Comparison of ENCODE assay signal across 1 cellular context in the genomic region with DNA sequence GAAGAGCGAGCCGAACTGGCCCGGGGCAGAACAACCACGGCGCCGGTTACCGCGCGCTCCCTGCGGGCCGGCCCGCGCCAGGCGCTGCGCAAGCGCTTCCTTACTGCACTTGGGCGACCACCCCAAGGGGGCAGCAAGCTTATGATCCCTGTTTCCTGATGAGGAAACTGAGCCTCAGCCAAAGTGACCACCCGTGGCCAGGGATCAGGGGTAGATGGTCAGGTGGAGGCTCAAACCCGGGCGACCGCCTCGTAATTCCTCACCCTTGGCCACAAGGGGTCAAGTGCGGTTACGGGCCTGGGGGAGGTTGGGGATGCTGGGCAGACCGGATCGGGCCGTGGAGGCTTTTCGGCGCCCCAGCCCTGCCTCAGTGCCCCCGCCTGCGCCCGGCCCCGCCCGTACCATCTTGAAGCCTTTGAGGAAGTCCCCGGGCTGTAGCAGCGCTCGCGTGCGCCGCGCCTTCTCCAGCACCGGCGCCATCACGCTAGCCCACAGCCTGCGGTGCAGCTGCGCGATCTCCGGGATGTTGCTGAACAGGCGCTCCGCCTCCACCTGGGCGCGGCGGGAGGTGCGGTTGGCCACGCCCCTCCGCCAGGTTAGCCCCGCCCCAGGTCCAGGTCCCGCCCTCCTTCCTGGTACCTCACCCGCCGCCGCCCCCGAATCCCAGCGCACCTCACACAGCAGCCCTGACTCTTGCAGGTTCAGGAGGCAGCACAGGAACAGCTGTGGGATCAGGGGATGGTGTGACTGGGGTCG.
TF ChIP-seq lines count a peak whose summit lies in the region.

No MANE protein-coding gene starts in this region.

TF ChIP-seq in K562, 482 proteins besides CTCF, POLR2A, EP300 and RAD21 (continues in another document):
- TF ChIP-seq PCBP1 (IDR thresholded peaks at IDR 0.05; ENCODE audit: low read depth, low read length, poor library complexity, severe bottlenecking) (peak; percentile 28), ELF2 (CRISPR knock-in tag; IDR thresholded peaks at IDR 0.05) (no peak), DACH1 (IDR thresholded peaks at IDR 0.05; ENCODE audit: partially characterized antibody) (no peak), MCM7 (IDR thresholded peaks at IDR 0.05) (no peak), CBX5 (IDR thresholded peaks at IDR 0.05; ENCODE audit: borderline replicate concordance, low read depth) (no peak), GTF2A2 (tag; IDR thresholded peaks at IDR 0.05) (no peak), ZNF197 (CRISPR knock-in tag; IDR thresholded peaks at IDR 0.05; ENCODE audit: low read depth) (no peak), SP2 (IDR thresholded peaks at IDR 0.05; ENCODE audit: extremely low read depth, low read depth, low read length, poor library complexity, severe bottlenecking) (no peak), FOSL1 (tag; conservative IDR thresholded peaks at IDR 0.05) (no peak), CBFB (CRISPR knock-in tag; IDR thresholded peaks at IDR 0.05) (no peak), HDAC6 (IDR thresholded peaks at IDR 0.05; ENCODE audit: low read depth, low read length) (peak; percentile 82; the same call in 1 of the 2 replicates), SPI1 (IDR thresholded peaks at IDR 0.05; ENCODE audit: borderline replicate concordance, low read depth, low read length) (peak; percentile 49; the same call in 1 of the 2 replicates), CCNT2 (IDR thresholded peaks at IDR 0.05; ENCODE audit: borderline replicate concordance, extremely low read depth, insufficient read length, low read depth, low read length) (no peak), STAT5A (IDR thresholded peaks at IDR 0.05; ENCODE audit: borderline replicate concordance, low read length) (no peak), FOXP1 (CRISPR knock-in tag; IDR thresholded peaks at IDR 0.05) (no peak), TBL1XR1 (IDR thresholded peaks at IDR 0.05; ENCODE audit: low read length in 2 of 2) (no peak), HNRNPLL (IDR thresholded peaks at IDR 0.05; ENCODE audit: low read depth, low read length, poor library complexity, severe bottlenecking) (peak; percentile 61), FOXM1 (IDR thresholded peaks at IDR 0.05; ENCODE audit: low read depth) (no peak), FOXM1 (CRISPR knock-in tag; IDR thresholded peaks at IDR 0.05; ENCODE audit: low read depth) (no peak), POLR2AphosphoS2 (IDR thresholded peaks at IDR 0.05; ENCODE audit: low read length) (no peak), ZNF75A (CRISPR knock-in tag; IDR thresholded peaks at IDR 0.05) (no peak), PHF8 (IDR thresholded peaks at IDR 0.05; ENCODE audit: borderline replicate concordance, low read length) (no peak), SMAD1 (IDR thresholded peaks at IDR 0.05; ENCODE audit: low read depth, low read length, partially characterized antibody) (no peak), HIVEP1 (CRISPR knock-in tag; IDR thresholded peaks at IDR 0.05) (no peak), ZNF586 (CRISPR knock-in tag; conservative IDR thresholded peaks at IDR 0.05) (no peak), CTBP1 (IDR thresholded peaks at IDR 0.05; ENCODE audit: borderline replicate concordance) (peak; percentile 48; the same call in 1 of the 2 replicates)
- TF ChIP-seq, protein P1, sequence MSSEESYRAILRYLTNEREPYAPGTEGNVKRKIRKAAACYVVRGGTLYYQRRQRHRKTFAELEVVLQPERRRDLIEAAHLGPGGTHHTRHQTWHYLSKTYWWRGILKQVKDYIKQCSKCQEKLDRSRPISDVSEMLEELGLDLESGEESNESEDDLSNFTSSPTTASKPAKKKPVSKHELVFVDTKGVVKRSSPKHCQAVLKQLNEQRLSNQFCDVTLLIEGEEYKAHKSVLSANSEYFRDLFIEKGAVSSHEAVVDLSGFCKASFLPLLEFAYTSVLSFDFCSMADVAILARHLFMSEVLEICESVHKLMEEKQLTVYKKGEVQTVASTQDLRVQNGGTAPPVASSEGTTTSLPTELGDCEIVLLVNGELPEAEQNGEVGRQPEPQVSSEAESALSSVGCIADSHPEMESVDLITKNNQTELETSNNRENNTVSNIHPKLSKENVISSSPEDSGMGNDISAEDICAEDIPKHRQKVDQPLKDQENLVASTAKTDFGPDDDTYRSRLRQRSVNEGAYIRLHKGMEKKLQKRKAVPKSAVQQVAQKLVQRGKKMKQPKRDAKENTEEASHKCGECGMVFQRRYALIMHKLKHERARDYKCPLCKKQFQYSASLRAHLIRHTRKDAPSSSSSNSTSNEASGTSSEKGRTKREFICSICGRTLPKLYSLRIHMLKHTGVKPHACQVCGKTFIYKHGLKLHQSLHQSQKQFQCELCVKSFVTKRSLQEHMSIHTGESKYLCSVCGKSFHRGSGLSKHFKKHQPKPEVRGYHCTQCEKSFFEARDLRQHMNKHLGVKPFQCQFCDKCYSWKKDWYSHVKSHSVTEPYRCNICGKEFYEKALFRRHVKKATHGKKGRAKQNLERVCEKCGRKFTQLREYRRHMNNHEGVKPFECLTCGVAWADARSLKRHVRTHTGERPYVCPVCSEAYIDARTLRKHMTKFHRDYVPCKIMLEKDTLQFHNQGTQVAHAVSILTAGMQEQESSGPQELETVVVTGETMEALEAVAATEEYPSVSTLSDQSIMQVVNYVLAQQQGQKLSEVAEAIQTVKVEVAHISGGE (CRISPR knock-in tag; IDR thresholded peaks at IDR 0.05) = no peak
- TF ChIP-seq, protein P2, sequence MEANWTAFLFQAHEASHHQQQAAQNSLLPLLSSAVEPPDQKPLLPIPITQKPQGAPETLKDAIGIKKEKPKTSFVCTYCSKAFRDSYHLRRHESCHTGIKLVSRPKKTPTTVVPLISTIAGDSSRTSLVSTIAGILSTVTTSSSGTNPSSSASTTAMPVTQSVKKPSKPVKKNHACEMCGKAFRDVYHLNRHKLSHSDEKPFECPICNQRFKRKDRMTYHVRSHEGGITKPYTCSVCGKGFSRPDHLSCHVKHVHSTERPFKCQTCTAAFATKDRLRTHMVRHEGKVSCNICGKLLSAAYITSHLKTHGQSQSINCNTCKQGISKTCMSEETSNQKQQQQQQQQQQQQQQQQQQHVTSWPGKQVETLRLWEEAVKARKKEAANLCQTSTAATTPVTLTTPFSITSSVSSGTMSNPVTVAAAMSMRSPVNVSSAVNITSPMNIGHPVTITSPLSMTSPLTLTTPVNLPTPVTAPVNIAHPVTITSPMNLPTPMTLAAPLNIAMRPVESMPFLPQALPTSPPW (CRISPR knock-in tag; IDR thresholded peaks at IDR 0.05) = no peak; the same call in 1 of the 2 replicates
- TF ChIP-seq, protein P3, sequence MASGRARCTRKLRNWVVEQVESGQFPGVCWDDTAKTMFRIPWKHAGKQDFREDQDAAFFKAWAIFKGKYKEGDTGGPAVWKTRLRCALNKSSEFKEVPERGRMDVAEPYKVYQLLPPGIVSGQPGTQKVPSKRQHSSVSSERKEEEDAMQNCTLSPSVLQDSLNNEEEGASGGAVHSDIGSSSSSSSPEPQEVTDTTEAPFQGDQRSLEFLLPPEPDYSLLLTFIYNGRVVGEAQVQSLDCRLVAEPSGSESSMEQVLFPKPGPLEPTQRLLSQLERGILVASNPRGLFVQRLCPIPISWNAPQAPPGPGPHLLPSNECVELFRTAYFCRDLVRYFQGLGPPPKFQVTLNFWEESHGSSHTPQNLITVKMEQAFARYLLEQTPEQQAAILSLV (tag; IDR thresholded peaks at IDR 0.05) = no peak
- TF ChIP-seq, protein P4, sequence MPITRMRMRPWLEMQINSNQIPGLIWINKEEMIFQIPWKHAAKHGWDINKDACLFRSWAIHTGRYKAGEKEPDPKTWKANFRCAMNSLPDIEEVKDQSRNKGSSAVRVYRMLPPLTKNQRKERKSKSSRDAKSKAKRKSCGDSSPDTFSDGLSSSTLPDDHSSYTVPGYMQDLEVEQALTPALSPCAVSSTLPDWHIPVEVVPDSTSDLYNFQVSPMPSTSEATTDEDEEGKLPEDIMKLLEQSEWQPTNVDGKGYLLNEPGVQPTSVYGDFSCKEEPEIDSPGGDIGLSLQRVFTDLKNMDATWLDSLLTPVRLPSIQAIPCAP (CRISPR knock-in tag; IDR thresholded peaks at IDR 0.05; ENCODE audit: borderline replicate concordance) = no peak
- TF ChIP-seq, protein P5, sequence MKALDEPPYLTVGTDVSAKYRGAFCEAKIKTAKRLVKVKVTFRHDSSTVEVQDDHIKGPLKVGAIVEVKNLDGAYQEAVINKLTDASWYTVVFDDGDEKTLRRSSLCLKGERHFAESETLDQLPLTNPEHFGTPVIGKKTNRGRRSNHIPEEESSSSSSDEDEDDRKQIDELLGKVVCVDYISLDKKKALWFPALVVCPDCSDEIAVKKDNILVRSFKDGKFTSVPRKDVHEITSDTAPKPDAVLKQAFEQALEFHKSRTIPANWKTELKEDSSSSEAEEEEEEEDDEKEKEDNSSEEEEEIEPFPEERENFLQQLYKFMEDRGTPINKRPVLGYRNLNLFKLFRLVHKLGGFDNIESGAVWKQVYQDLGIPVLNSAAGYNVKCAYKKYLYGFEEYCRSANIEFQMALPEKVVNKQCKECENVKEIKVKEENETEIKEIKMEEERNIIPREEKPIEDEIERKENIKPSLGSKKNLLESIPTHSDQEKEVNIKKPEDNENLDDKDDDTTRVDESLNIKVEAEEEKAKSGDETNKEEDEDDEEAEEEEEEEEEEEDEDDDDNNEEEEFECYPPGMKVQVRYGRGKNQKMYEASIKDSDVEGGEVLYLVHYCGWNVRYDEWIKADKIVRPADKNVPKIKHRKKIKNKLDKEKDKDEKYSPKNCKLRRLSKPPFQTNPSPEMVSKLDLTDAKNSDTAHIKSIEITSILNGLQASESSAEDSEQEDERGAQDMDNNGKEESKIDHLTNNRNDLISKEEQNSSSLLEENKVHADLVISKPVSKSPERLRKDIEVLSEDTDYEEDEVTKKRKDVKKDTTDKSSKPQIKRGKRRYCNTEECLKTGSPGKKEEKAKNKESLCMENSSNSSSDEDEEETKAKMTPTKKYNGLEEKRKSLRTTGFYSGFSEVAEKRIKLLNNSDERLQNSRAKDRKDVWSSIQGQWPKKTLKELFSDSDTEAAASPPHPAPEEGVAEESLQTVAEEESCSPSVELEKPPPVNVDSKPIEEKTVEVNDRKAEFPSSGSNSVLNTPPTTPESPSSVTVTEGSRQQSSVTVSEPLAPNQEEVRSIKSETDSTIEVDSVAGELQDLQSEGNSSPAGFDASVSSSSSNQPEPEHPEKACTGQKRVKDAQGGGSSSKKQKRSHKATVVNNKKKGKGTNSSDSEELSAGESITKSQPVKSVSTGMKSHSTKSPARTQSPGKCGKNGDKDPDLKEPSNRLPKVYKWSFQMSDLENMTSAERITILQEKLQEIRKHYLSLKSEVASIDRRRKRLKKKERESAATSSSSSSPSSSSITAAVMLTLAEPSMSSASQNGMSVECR (CRISPR knock-in tag; IDR thresholded peaks at IDR 0.05) = peak; percentile 49; the same call in 1 of the 2 replicates
- TF ChIP-seq, protein P6, sequence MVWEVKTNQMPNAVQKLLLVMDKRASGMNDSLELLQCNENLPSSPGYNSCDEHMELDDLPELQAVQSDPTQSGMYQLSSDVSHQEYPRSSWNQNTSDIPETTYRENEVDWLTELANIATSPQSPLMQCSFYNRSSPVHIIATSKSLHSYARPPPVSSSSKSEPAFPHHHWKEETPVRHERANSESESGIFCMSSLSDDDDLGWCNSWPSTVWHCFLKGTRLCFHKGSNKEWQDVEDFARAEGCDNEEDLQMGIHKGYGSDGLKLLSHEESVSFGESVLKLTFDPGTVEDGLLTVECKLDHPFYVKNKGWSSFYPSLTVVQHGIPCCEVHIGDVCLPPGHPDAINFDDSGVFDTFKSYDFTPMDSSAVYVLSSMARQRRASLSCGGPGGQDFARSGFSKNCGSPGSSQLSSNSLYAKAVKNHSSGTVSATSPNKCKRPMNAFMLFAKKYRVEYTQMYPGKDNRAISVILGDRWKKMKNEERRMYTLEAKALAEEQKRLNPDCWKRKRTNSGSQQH (CRISPR knock-in tag; IDR thresholded peaks at IDR 0.05) = no peak
- TF ChIP-seq, protein P7, sequence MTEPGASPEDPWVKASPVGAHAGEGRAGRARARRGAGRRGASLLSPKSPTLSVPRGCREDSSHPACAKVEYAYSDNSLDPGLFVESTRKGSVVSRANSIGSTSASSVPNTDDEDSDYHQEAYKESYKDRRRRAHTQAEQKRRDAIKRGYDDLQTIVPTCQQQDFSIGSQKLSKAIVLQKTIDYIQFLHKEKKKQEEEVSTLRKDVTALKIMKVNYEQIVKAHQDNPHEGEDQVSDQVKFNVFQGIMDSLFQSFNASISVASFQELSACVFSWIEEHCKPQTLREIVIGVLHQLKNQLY (CRISPR knock-in tag; conservative IDR thresholded peaks at IDR 0.05) = no peak
- TF ChIP-seq, protein P8, sequence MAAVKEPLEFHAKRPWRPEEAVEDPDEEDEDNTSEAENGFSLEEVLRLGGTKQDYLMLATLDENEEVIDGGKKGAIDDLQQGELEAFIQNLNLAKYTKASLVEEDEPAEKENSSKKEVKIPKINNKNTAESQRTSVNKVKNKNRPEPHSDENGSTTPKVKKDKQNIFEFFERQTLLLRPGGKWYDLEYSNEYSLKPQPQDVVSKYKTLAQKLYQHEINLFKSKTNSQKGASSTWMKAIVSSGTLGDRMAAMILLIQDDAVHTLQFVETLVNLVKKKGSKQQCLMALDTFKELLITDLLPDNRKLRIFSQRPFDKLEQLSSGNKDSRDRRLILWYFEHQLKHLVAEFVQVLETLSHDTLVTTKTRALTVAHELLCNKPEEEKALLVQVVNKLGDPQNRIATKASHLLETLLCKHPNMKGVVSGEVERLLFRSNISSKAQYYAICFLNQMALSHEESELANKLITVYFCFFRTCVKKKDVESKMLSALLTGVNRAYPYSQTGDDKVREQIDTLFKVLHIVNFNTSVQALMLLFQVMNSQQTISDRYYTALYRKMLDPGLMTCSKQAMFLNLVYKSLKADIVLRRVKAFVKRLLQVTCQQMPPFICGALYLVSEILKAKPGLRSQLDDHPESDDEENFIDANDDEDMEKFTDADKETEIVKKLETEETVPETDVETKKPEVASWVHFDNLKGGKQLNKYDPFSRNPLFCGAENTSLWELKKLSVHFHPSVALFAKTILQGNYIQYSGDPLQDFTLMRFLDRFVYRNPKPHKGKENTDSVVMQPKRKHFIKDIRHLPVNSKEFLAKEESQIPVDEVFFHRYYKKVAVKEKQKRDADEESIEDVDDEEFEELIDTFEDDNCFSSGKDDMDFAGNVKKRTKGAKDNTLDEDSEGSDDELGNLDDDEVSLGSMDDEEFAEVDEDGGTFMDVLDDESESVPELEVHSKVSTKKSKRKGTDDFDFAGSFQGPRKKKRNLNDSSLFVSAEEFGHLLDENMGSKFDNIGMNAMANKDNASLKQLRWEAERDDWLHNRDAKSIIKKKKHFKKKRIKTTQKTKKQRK (IDR thresholded peaks at IDR 0.05; ENCODE audit: borderline replicate concordance, low read depth, low read length) = no peak
- TF ChIP-seq, protein P9, sequence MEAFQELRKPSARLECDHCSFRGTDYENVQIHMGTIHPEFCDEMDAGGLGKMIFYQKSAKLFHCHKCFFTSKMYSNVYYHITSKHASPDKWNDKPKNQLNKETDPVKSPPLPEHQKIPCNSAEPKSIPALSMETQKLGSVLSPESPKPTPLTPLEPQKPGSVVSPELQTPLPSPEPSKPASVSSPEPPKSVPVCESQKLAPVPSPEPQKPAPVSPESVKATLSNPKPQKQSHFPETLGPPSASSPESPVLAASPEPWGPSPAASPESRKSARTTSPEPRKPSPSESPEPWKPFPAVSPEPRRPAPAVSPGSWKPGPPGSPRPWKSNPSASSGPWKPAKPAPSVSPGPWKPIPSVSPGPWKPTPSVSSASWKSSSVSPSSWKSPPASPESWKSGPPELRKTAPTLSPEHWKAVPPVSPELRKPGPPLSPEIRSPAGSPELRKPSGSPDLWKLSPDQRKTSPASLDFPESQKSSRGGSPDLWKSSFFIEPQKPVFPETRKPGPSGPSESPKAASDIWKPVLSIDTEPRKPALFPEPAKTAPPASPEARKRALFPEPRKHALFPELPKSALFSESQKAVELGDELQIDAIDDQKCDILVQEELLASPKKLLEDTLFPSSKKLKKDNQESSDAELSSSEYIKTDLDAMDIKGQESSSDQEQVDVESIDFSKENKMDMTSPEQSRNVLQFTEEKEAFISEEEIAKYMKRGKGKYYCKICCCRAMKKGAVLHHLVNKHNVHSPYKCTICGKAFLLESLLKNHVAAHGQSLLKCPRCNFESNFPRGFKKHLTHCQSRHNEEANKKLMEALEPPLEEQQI (IDR thresholded peaks at IDR 0.05) = no peak
